In genomic region chr17:30396129-30396528, GRCh38 we compare ENCODE assay signal across 18 cellular contexts.
"Had no signal": no experiment of that assay in that cellular context is flagged by ENCODE, and none has a peak within 500 bp of the region (broad histone marks: within the 10 kb centered on the region; RNA-seq: fewer than 3 reads in every experiment).

No MANE protein-coding gene starts in this region.

- DNase-seq: activated CD4-positive, alpha-beta T cell treated with anti-CD3 and anti-CD28 coated beads, Interleukin-2, amount 10 ng/mL, durations not matched to agents 7 days and 5 days; activated CD8-positive, alpha-beta memory T cell treated with anti-CD3 and anti-CD28 coated beads, Interleukin-2, amount 50 U/mL, for 4 hours; activated naive CD4-positive, alpha-beta T cell treated with anti-CD3 and anti-CD28 coated beads for 36 hours; activated T-cell treated with anti-CD3 and anti-CD28 coated beads, Interleukin-2, amount 50 U/mL, for 4 hours; brain microvascular endothelial cell; central memory CD4-positive, alpha-beta T cell; erythroblast; left ventricle myocardium inferior; naive thymus-derived CD4-positive, alpha-beta T cell; stimulated activated naive CD4-positive, alpha-beta T cell; transverse colon had no signal

- H2AFZ ChIP-seq: parathyroid adenoma had no signal

- H3K9ac ChIP-seq: parathyroid adenoma had no signal

- H3K4me1 Mint-ChIP-seq: activated CD4-positive, alpha-beta T cell treated with anti-CD3 and anti-CD28 coated beads, Interleukin-2, amount 10 ng/mL, durations not matched to agents 7 days and 5 days had no signal

- H3K27ac Mint-ChIP-seq: activated CD4-positive, alpha-beta T cell treated with anti-CD3 and anti-CD28 coated beads, Interleukin-2, amount 10 ng/mL, durations not matched to agents 7 days and 5 days; activated naive CD4-positive, alpha-beta T cell treated with anti-CD3 and anti-CD28 coated beads for 36 hours; memory B cell; naive thymus-derived CD4-positive, alpha-beta T cell; T-helper 2 cell treated with Interferon-gamma antibody and Interleukin-4, amounts not matched to agents 5 μg/mL and 100 μg/mL, for 36 hours had no signal

- H3K27ac ChIP-seq: brain microvascular endothelial cell, left ventricle myocardium inferior, neutrophil, parathyroid adenoma had no signal

- FAIRE-seq: colon, endometrium, frontal cortex had no signal

- H3K27me3 ChIP-seq: brain microvascular endothelial cell, neutrophil, transverse colon had no signal

- H3K4me1 ChIP-seq: parathyroid adenoma had no signal

- H3K9me3 Mint-ChIP-seq: activated CD4-positive, alpha-beta T cell treated with anti-CD3 and anti-CD28 coated beads, Interleukin-2, amount 10 ng/mL, durations not matched to agents 7 days and 5 days; activated naive CD4-positive, alpha-beta T cell treated with anti-CD3 and anti-CD28 coated beads for 36 hours; activated T-cell treated with anti-CD3 and anti-CD28 coated beads, Interleukin-2, amount 50 U/mL, for 4 hours; memory B cell; naive thymus-derived CD4-positive, alpha-beta T cell; T-helper 2 cell treated with Interferon-gamma antibody and Interleukin-4, amounts not matched to agents 5 μg/mL and 100 μg/mL, for 36 hours had no signal

- H3K4me3 Mint-ChIP-seq: activated CD4-positive, alpha-beta T cell treated with anti-CD3 and anti-CD28 coated beads, Interleukin-2, amount 10 ng/mL, durations not matched to agents 7 days and 5 days; activated naive CD4-positive, alpha-beta T cell treated with anti-CD3 and anti-CD28 coated beads for 36 hours; activated T-cell treated with anti-CD3 and anti-CD28 coated beads, Interleukin-2, amount 50 U/mL, for 4 hours; memory B cell; naive thymus-derived CD4-positive, alpha-beta T cell; T-helper 2 cell treated with Interferon-gamma antibody and Interleukin-4, amounts not matched to agents 5 μg/mL and 100 μg/mL, for 36 hours had no signal

- H3K27me3 Mint-ChIP-seq: activated CD4-positive, alpha-beta T cell treated with anti-CD3 and anti-CD28 coated beads, Interleukin-2, amount 10 ng/mL, durations not matched to agents 7 days and 5 days; memory B cell; naive thymus-derived CD4-positive, alpha-beta T cell had no signal

- H3K36me3 ChIP-seq: brain microvascular endothelial cell, transverse colon had no signal

- H3K4me3 ChIP-seq: left ventricle myocardium inferior, transverse colon had no signal

- H3K9me3 ChIP-seq: left ventricle myocardium inferior, transverse colon had no signal
